ENCODE assay signal across 8 cellular contexts in genomic region chr4:121950680-121951569, GRCh38. TPM values are rescaled to one million over a fixed set of nuclear protein-coding genes. Genes with fewer than 3 reads are reported as not detected.
DNase-seq lines count a peak whose midpoint lies in the region; ATAC-seq and TF ChIP-seq lines count a peak whose summit lies in the region.

No MANE protein-coding gene starts in this region.

- H3K27me3 ChIP-seq in brain microvascular endothelial cell (replicated peaks) (no peaks in the 10 kb centered on the region), kidney epithelial cell (ENCODE audit: control insufficient read depth, insufficient read depth, low read length) (peaks cover 23% of the 10 kb centered on the region)

- ATAC-seq in HG02938 (IDR thresholded peaks at IDR 0.05; ENCODE audit: unreplicated experiment), result peak; percentile 28
- no peak for ATAC-seq in GM18519 (IDR thresholded peaks at IDR 0.05; ENCODE audit: low FRiP score, unreplicated experiment)

- no peak overlapping the region for H3K27ac ChIP-seq in SK-N-MC
- no peak overlapping the region for H3K27ac ChIP-seq in brain microvascular endothelial cell

- DNase-seq in NCI-H146 (lab: John Stamatoyannopoulos, UW), result peak; percentile 7
- no peak for DNase-seq in NCI-H146 treated with DMSO at 0.1 percent for 48 hours (lab: John Stamatoyannopoulos, UW; ENCODE audit: unreplicated experiment)
- no peak for DNase-seq in SK-N-MC (ENCODE audit: low read depth, low spot score)
- no peak for DNase-seq in brain microvascular endothelial cell
- DNase-seq in kidney epithelial cell (ENCODE audit: low read depth), result no peak
- DNase-seq in stimulated activated CD4-positive, alpha-beta T cell treated with anti-CD3 and anti-CD28 coated beads, Interleukin-4, amount 100 ng/mL, for 1 hour, result peak; percentile 24

- in situ Hi-C loops in brain microvascular endothelial cell (cut with HindIII; ENCODE audit: low pct_ligation_motif_present, low sequenced_read_pairs), result no loop called here

- H3K4me3 ChIP-seq in SK-N-MC, result peak overlapping the region; percentile 88
- peak overlapping the region; percentile 60 for H3K4me3 ChIP-seq in brain microvascular endothelial cell (ENCODE audit: low read depth, low read length)
- peak overlapping the region; percentile 49 for H3K4me3 ChIP-seq in kidney epithelial cell (ENCODE audit: low read depth, low read length)

- peak overlapping the region; percentile 26 for H3K9ac ChIP-seq in SK-N-MC (ENCODE audit: insufficient read length)

- H3K36me3 ChIP-seq in SK-N-MC (ENCODE audit: insufficient read depth, low read length), result no peaks in the 10 kb centered on the region
- no peaks in the 10 kb centered on the region for H3K36me3 ChIP-seq in brain microvascular endothelial cell (replicated peaks)
- no peaks in the 10 kb centered on the region for H3K36me3 ChIP-seq in kidney epithelial cell (ENCODE audit: control insufficient read depth, insufficient read depth, low read length)

- no peaks in the 10 kb centered on the region for H3K9me3 ChIP-seq in SK-N-MC (ENCODE audit: low read depth, low read length)

- TF ChIP-seq CTCF in brain microvascular endothelial cell (IDR thresholded peaks at IDR 0.05; ENCODE audit: low read depth, low read length, missing control alignments) (no peak), kidney epithelial cell (IDR thresholded peaks at IDR 0.05; ENCODE audit: insufficient read depth, low read length, poor library complexity, severe bottlenecking) (no peak)

RNA-seq across cellular contexts. Expression of gene TRPC3, which starts 0.9 kb away (rescaled TPM):
- not detected in 2 replicates for total RNA-seq in kidney epithelial cell

Comparison
In these comparisons a context has a peak if more than half of its experiments do, and no peak if none do; other contexts are left out.
1. DNase-seq: peak in NCI-H146 (single experiment) and stimulated activated CD4-positive, alpha-beta T cell treated with anti-CD3 and anti-CD28 coated beads, Interleukin-4, amount 100 ng/mL, for 1 hour (single experiment); none in NCI-H146 treated with DMSO at 0.1 percent for 48 hours (single experiment), SK-N-MC (single experiment), brain microvascular endothelial cell (single experiment) and kidney epithelial cell (single experiment).
2. Peak in every context shown above with its lines, with median percentiles within 50 percentile points of each other: H3K4me3 ChIP-seq.